In genomic region chr11:24421766-24422165, GRCh38 we compare ENCODE assay signal across 13 cellular contexts.
"Had no signal": no experiment of that assay in that cellular context is flagged by ENCODE, and none has a peak within 500 bp of the region (broad histone marks: within the 10 kb centered on the region; RNA-seq: fewer than 3 reads in every experiment).

No MANE protein-coding gene starts in this region.

- H3K4me3 Mint-ChIP-seq: naive B cell; stimulated activated memory B cell treated with anti-CD40 and anti-IgM and Interleukin-4, amounts not matched to agents 10 μg/mL and 1 μg/mL and 100 μg/mL, for 72 hours had no signal

- H3K27me3 ChIP-seq: esophagus squamous epithelium had no signal

- H3K36me3 ChIP-seq: esophagus squamous epithelium, lower lobe of right lung had no signal

- H3K79me2 ChIP-seq: parathyroid adenoma had no signal

- H2AFZ ChIP-seq: parathyroid adenoma had no signal

- H3K4me1 ChIP-seq: esophagus squamous epithelium, lower lobe of right lung, parathyroid adenoma had no signal

- H3K4me3 ChIP-seq: esophagus squamous epithelium, lower lobe of right lung had no signal

- H3K27me3 Mint-ChIP-seq: naive B cell; stimulated activated memory B cell treated with anti-CD40 and anti-IgM and Interleukin-4, amounts not matched to agents 10 μg/mL and 1 μg/mL and 100 μg/mL, for 72 hours had no signal

- DNase-seq: activated CD4-positive, CD25-positive, alpha-beta regulatory T cell treated with anti-CD3 and anti-CD28 coated beads, Interleukin-2, amount 50 U/mL, for 72 hours; activated effector memory CD4-positive, alpha-beta T cell treated with Interleukin-2 at 50 U/mL for 16 hours; activated naive CD4-positive, alpha-beta T cell treated with anti-CD3 and anti-CD28 coated beads, Interleukin-2, amount 50 U/mL, for 16 hours; central memory CD4-positive, alpha-beta T cell; effector CD8-positive, alpha-beta T cell; esophagus squamous epithelium; left colon; lower lobe of right lung; naive B cell; retina; stimulated activated CD4-positive, alpha-beta T cell treated with anti-CD3 and anti-CD28 coated beads, Interleukin-2, amount 100 ng/mL, for 48 hours had no signal

- H3K36me3 Mint-ChIP-seq: naive B cell; stimulated activated memory B cell treated with anti-CD40 and anti-IgM and Interleukin-4, amounts not matched to agents 10 μg/mL and 1 μg/mL and 100 μg/mL, for 72 hours had no signal

- H3K4me1 Mint-ChIP-seq: naive B cell; stimulated activated memory B cell treated with anti-CD40 and anti-IgM and Interleukin-4, amounts not matched to agents 10 μg/mL and 1 μg/mL and 100 μg/mL, for 72 hours had no signal

- ATAC-seq: left colon; lower lobe of right lung; stimulated activated memory B cell treated with anti-CD40 and anti-IgM and Interleukin-4, amounts not matched to agents 10 μg/mL and 1 μg/mL and 100 μg/mL, for 72 hours had no signal

- H3K27ac Mint-ChIP-seq: stimulated activated memory B cell treated with anti-CD40 and anti-IgM and Interleukin-4, amounts not matched to agents 10 μg/mL and 1 μg/mL and 100 μg/mL, for 72 hours had no signal

- H3K27ac ChIP-seq: esophagus squamous epithelium, lower lobe of right lung, parathyroid adenoma had no signal

- H3K9me3 ChIP-seq: esophagus squamous epithelium, lower lobe of right lung had no signal

- H3K9ac ChIP-seq: parathyroid adenoma had no signal
